Comparison of ENCODE assay signal across 21 cellular contexts in the genomic region with DNA sequence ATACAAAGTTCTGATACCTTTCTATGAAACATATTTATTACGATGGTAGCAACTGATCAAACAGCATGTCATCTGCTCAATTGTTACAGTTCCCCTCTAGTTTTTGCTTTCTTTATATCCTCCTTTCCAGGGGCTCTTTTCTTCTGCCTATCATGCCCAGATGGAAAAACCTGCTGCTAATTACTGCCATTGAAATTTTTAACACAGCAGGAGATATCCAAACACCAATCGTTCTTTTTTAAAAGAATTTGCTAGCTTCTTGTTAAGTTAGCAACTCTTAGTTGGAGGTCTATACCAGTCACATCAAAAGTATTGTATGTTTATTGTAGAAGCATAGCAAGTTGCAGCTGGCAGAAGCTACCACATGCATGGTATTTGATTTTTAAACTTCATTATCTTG.
DNase-seq lines count a peak whose midpoint lies in the region; FAIRE-seq and TF ChIP-seq lines count a peak whose summit lies in the region.
"Had no signal": no experiment of that assay in that cellular context is flagged by ENCODE, and none has a peak within 500 bp of the region (broad histone marks: within the 10 kb centered on the region; RNA-seq: fewer than 3 reads in every experiment).

No MANE protein-coding gene starts in this region.

- no peak overlapping the region for H3K4me3 ChIP-seq in neuronal stem cell (ENCODE audit: low read length in 2 of 2)
- no peak overlapping the region for H3K4me3 ChIP-seq in prostate gland
- H3K4me3 ChIP-seq in H7 (ENCODE audit: insufficient read depth, low read depth, low read length): no peak overlapping the region

- H3K4me2 ChIP-seq in neuronal stem cell (ENCODE audit: insufficient read depth, low read length, poor library complexity, severe bottlenecking): no peak overlapping the region

- no peak overlapping the region for H2BK15ac ChIP-seq in neuronal stem cell (ENCODE audit: low read length)

- TF ChIP-seq POLR2A in H54 (IDR thresholded peaks at IDR 0.05; ENCODE audit: low read depth, low read length) (no peak), prostate gland (IDR thresholded peaks at IDR 0.05) (no peak)

- intact Hi-C loops in prostate gland (cut with DNase I): no loop called here

- no CpG with 5 or more reads among the region's 2 CpGs for WGBS in neuronal stem cell (ENCODE audit: extremely low coverage in 2 of 2, insufficient read length in 2 of 2, insufficient replicate concordance in 1 of 2), 2 donors
- 28% methylated on average over 2 of the region's 2 CpGs for WGBS in prostate gland

- no peak overlapping the region for H2AK5ac ChIP-seq in neuronal stem cell (ENCODE audit: low read depth, low read length)

- no peak for TF ChIP-seq CTCF in prostate gland (IDR thresholded peaks at IDR 0.05)

- H3K27me3 ChIP-seq in neuronal stem cell (ENCODE audit: control insufficient read depth in 3 of 3, insufficient read depth in 3 of 3, low read depth in 1 of 3, low read length in 3 of 3): no peaks in the 10 kb centered on the region
- no peaks in the 10 kb centered on the region for H3K27me3 ChIP-seq in prostate gland (replicated peaks; ENCODE audit: insufficient read depth)
- no peaks in the 10 kb centered on the region for H3K27me3 ChIP-seq in H7 (ENCODE audit: control insufficient read depth, insufficient read depth, low read length)
- H3K27me3 ChIP-seq: BE2C had no signal

- peak; percentile 6 for FAIRE-seq in H54 (lab: Jason Lieb, UNC)
- FAIRE-seq: GM12891, GM19239, H1, HepG2 had no signal

- no peak overlapping the region for H3K4ac ChIP-seq in neuronal stem cell (ENCODE audit: low read length)

- DNase-seq in NCI-H1694 treated with DMSO at 0.1 percent for 48 hours (lab: John Stamatoyannopoulos, UW) (peak; percentile 10), NCI-H1694 (lab: John Stamatoyannopoulos, UW) (no peak), H54 (ENCODE audit: insufficient read length, low spot score) (no peak), NCI-H748 treated with DMSO at 0.1 percent for 48 hours (lab: John Stamatoyannopoulos, UW) (peak; percentile 77), neuronal stem cell (ENCODE audit: low spot score) (peak; percentile 11), prostate gland (ENCODE audit: low spot score) (no peak), H7 (no peak)
- DNase-seq in activated CD4-positive, alpha-beta T cell treated with anti-CD3 and anti-CD28 coated beads for 1 hour: no peak
- DNase-seq: BE2C; CD4-positive, CD25-positive, alpha-beta regulatory T cell; HFFc6; KBM-7; NCI-H1436; NCI-H526 treated with DMSO at 0.1 percent for 48 hours; OCI-M1; Right ventricle myocardium superior; T-helper 1 cell had no signal

- H3K4me1 ChIP-seq in neuronal stem cell (ENCODE audit: control insufficient read depth in 2 of 2, insufficient read depth in 1 of 2, low read depth in 1 of 2, low read length in 2 of 2): peaks cover 0 to 4% of the 10 kb centered on the region in 2 donors
- H3K4me1 ChIP-seq in prostate gland (replicated peaks): no peaks in the 10 kb centered on the region

- H2BK12ac ChIP-seq in neuronal stem cell (ENCODE audit: low read length): no peak overlapping the region

- no peak overlapping the region for H3K14ac ChIP-seq in neuronal stem cell (ENCODE audit: low read length)

- H3K9me3 ChIP-seq in neuronal stem cell (replicated peaks in 1 of 2; ENCODE audit: control insufficient read depth in 2 of 2, insufficient read depth in 1 of 2, low read depth in 1 of 2, low read length in 2 of 2): no peaks in the 10 kb centered on the region
- H3K9me3 ChIP-seq in prostate gland: no peaks in the 10 kb centered on the region
- H3K9me3 ChIP-seq: BE2C had no signal

- H2AFZ ChIP-seq in neuronal stem cell (ENCODE audit: low read length): no peak overlapping the region

- no peak overlapping the region for H4K91ac ChIP-seq in neuronal stem cell (ENCODE audit: low read depth, low read length, poor library complexity)

- no peak overlapping the region for H3K23ac ChIP-seq in neuronal stem cell (ENCODE audit: low read depth, low read length, poor library complexity)

- no peak overlapping the region for H2BK5ac ChIP-seq in neuronal stem cell (ENCODE audit: low read length)

- no peak overlapping the region for H2BK120ac ChIP-seq in neuronal stem cell (ENCODE audit: low read depth, low read length)

- H3K18ac ChIP-seq in neuronal stem cell (ENCODE audit: low read length): no peak overlapping the region

- no peak overlapping the region for H3K9ac ChIP-seq in neuronal stem cell (ENCODE audit: low read depth, low read length, poor library complexity)

- no peaks in the 10 kb centered on the region for H3K36me3 ChIP-seq in neuronal stem cell (replicated peaks in 1 of 2; ENCODE audit: control insufficient read depth in 2 of 2, insufficient read depth in 2 of 2, low read length in 2 of 2)
- H3K36me3 ChIP-seq in prostate gland: no peaks in the 10 kb centered on the region
- no peaks in the 10 kb centered on the region for H3K36me3 ChIP-seq in H7 (replicated peaks; ENCODE audit: control insufficient read depth, insufficient read depth, low read length)
- H3K36me3 ChIP-seq: BE2C had no signal

- H3K27ac ChIP-seq in neuronal stem cell (replicated peaks; ENCODE audit: low read length): no peak overlapping the region
- H3K27ac ChIP-seq in prostate gland: no peak overlapping the region

- H4K8ac ChIP-seq in neuronal stem cell (ENCODE audit: low read depth, low read length): no peak overlapping the region

- no peaks in the 10 kb centered on the region for H3K79me1 ChIP-seq in neuronal stem cell (ENCODE audit: low read depth, low read length)

Comparison
In these comparisons a context has a peak if more than half of its experiments do, and no peak if none do; other contexts are left out.
1. DNase-seq: peak in NCI-H1694 treated with DMSO at 0.1 percent for 48 hours (single experiment), NCI-H748 treated with DMSO at 0.1 percent for 48 hours (single experiment) and neuronal stem cell (single experiment); none in NCI-H1694 (single experiment), H54 (single experiment), prostate gland (single experiment), H7 (single experiment) and activated CD4-positive, alpha-beta T cell treated with anti-CD3 and anti-CD28 coated beads for 1 hour (single experiment).